In genomic region chr14:35044939-35045797, GRCh38 we compare ENCODE assay signal across 8 cellular contexts. TPM values are rescaled to one million over a fixed set of nuclear protein-coding genes. Genes with fewer than 3 reads are reported as not detected.
DNase-seq lines count a peak whose midpoint lies in the region; ATAC-seq and TF ChIP-seq lines count a peak whose summit lies in the region.

No MANE protein-coding gene starts in this region.

- DNase-seq in HAP-1 (ENCODE audit: low spot score in 2 of 2) (no peak), adipocyte (ENCODE audit: low read depth) (peak; percentile 62), NCI-H2171 treated with DMSO at 0.1 percent for 48 hours (lab: John Stamatoyannopoulos, UW) (no peak), NCI-H1092 treated with DMSO at 0.1 percent for 48 hours (lab: John Stamatoyannopoulos, UW) (no peak), A172 (ENCODE audit: low spot score) (no peak)
- DNase-seq in stimulated activated naive CD8-positive, alpha-beta T cell treated with anti-CD3 and anti-CD28 coated beads, Interleukin-15, amount 100 ng/mL, for 72 hours: no peak

- no peaks in the 10 kb centered on the region for H3K9me3 Mint-ChIP-seq in stimulated activated naive CD8-positive, alpha-beta T cell treated with anti-CD3 and anti-CD28 coated beads, Interleukin-15, amount 100 ng/mL, for 72 hours

- peak overlapping the region; percentile 93 for H3K9ac ChIP-seq in adipocyte (ENCODE audit: low read length)

- H3K4me1 ChIP-seq in HAP-1: peaks cover 3% of the 10 kb centered on the region; the same call in 1 of the 2 replicates
- peaks cover 18% of the 10 kb centered on the region for H3K4me1 ChIP-seq in adipocyte (ENCODE audit: control insufficient read depth, insufficient read depth, low read length)

- in situ Hi-C loops in HAP-1 (cut with MboI; ENCODE audit: low sequenced_read_pairs): no loop called here

- peak overlapping the region; percentile 81 for H3K27ac ChIP-seq in 22Rv1

- H3K4me3 ChIP-seq in HAP-1 (peak overlapping the region; percentile 90), adipocyte (ENCODE audit: low read length) (peak overlapping the region; percentile 96), iPS-18c (ENCODE audit: insufficient read depth, low read depth, low read length) (peak overlapping the region; percentile 94)

- H3K4me3 Mint-ChIP-seq in stimulated activated naive CD8-positive, alpha-beta T cell treated with anti-CD3 and anti-CD28 coated beads, Interleukin-15, amount 100 ng/mL, for 72 hours: peak overlapping the region; percentile 94 to 99

- peak; percentile 6 for ATAC-seq in stimulated activated naive CD8-positive, alpha-beta T cell treated with anti-CD3 and anti-CD28 coated beads, Interleukin-15, amount 100 ng/mL, for 72 hours

- no peaks in the 10 kb centered on the region for H3K27me3 Mint-ChIP-seq in stimulated activated naive CD8-positive, alpha-beta T cell treated with anti-CD3 and anti-CD28 coated beads, Interleukin-15, amount 100 ng/mL, for 72 hours

- no peaks in the 10 kb centered on the region for H3K9me3 ChIP-seq in HAP-1
- no peaks in the 10 kb centered on the region for H3K9me3 ChIP-seq in adipocyte (ENCODE audit: control insufficient read depth, low read length)
- H3K9me3 ChIP-seq in iPS-18c (ENCODE audit: control insufficient read depth, insufficient read depth, low read length): no peaks in the 10 kb centered on the region

- peak overlapping the region; percentile 96 to 100 for H3K27ac Mint-ChIP-seq in stimulated activated naive CD8-positive, alpha-beta T cell treated with anti-CD3 and anti-CD28 coated beads, Interleukin-15, amount 100 ng/mL, for 72 hours

- TF ChIP-seq CTCF in 22Rv1 (IDR thresholded peaks at IDR 0.05): no peak

- H3K36me3 ChIP-seq in HAP-1 (replicated peaks) (peaks cover 5% of the 10 kb centered on the region; the same call in 1 of the 2 replicates), adipocyte (ENCODE audit: control insufficient read depth, insufficient read depth, low read length, severe bottlenecking) (no peaks in the 10 kb centered on the region)

- H3K27me3 ChIP-seq in HAP-1 (ENCODE audit: low read depth) (no peaks in the 10 kb centered on the region), adipocyte (replicated peaks; ENCODE audit: control insufficient read depth, insufficient read depth, low read length) (no peaks in the 10 kb centered on the region)

- peaks cover 31% of the 10 kb centered on the region for H3K4me1 Mint-ChIP-seq in stimulated activated naive CD8-positive, alpha-beta T cell treated with anti-CD3 and anti-CD28 coated beads, Interleukin-15, amount 100 ng/mL, for 72 hours

RNA-seq across cellular contexts. Expression of gene FAM177A1, which starts 0.9 kb away (rescaled TPM):
- 31.8 and 53.3 TPM in 2 replicates for total RNA-seq in A172 (2014; rRNA removed; shearing (Covaris generic))
